Comparison of ENCODE assay signal across 35 cellular contexts in the genomic region with DNA sequence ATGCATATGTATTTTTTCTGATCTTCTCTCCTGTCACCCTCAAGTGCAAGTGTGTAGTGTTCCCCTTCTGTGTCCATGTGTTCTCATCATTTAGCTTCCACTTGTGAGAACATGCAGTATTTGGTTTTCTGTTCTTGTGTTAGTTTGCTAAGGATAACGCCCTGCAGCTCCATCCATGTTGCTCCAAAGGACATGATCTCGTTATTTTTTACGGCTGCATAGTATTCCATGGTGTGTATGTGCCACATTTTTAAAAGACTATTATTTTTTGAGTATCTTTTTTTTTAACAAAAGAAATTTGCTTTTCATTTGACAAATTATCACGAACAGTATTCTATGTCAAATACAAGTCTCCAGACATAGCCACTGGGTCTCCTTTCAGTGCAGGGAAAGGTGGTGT.
"Had no signal": no experiment of that assay in that cellular context is flagged by ENCODE, and none has a peak within 500 bp of the region (broad histone marks: within the 10 kb centered on the region; RNA-seq: fewer than 3 reads in every experiment).

No MANE protein-coding gene starts in this region.

- H3K27me3 ChIP-seq: MG63 had no signal

- H3K4me3 ChIP-seq: MG63 had no signal

- DNase-seq: Karpas-422, Kasumi-1, MG63, MM.1S, MV-4-11, NCI-H1048, NCI-H1092, NCI-H1092 treated with DMSO at 0.1 percent for 48 hours, NCI-H1105, NCI-H1105 treated with DMSO at 0.1 percent for 48 hours, NCI-H1417, NCI-H1417 treated with DMSO at 0.1 percent for 48 hours, NCI-H1436, NCI-H1436 treated with DMSO at 0.1 percent for 48 hours, NCI-H146, NCI-H1694, NCI-H1694 treated with DMSO at 0.1 percent for 48 hours, NCI-H187, NCI-H187 treated with DMSO at 0.1 percent for 48 hours, NCI-H1930, NCI-H2029, NCI-H2029 treated with DMSO at 0.1 percent for 48 hours, NCI-H2081, NCI-H2081 treated with DMSO at 0.1 percent for 48 hours, NCI-H2107, NCI-H2171, NCI-H2171 treated with DMSO at 0.1 percent for 48 hours, NCI-H2227 treated with DMSO at 0.1 percent for 48 hours, NCI-H226, NCI-H345, NCI-H446, NCI-H446 treated with DMSO at 0.1 percent for 48 hours, NCI-H510A, NCI-H510A treated with DMSO at 0.1 percent for 48 hours, NCI-H524 had no signal

- H3K9me3 ChIP-seq: MG63 had no signal
